Comparison of ENCODE assay signal across 8 cellular contexts in the genomic region with DNA sequence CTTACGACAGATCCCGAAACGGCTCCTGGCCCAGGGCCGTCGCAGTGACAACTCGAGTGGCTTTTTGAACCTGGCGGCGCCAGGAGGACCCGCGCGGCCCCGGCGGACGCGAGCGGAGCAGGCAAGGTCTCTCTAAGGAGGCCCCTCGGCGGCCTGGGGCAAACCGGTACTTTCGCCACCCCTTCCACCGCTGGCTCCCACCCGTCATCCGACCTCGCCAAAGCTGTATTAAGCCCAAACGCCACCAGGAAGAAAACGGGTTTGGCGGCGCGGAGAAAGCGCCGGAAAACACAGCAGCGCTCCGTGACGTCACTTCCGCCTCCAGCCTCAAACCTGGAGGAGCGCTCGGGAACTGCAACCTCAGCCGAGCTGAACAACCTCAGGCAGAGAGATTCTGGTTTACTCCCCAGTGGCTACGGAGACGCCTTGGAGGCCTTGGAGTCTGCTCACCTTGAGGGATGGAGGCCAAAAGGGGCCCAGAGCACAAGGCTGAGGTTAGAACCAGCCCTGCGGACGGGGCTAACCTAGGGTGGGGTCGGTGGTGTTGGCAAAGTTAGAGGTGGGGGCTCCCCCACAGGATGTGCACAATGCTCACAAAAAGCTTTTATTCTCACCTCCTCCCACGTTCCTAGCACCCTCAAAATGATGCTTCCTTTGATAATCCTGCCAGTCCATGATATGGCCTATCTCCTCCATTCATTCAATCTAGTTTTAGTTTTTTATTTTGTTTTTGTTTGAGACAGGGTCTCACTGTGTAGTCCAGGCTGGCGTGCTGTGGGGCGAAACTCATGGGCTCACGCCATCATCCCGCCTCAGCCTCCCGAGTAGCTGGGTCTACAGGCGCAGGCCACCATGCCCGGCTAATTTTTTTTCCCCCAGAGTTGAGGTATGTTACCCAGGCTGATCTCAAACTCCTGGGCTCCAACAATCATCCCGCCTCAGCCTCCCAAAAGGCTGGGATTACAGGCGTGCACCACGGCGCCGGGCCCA. TPM values are rescaled to one million over a fixed set of nuclear protein-coding genes. Genes with fewer than 3 reads are reported as not detected.
A peak's percentile ranks its signal among the peaks of the same experiment; 100 is the strongest.
DNase-seq lines count a peak whose midpoint lies in the region; ATAC-seq and TF ChIP-seq lines count a peak whose summit lies in the region.

A gene (minus strand): TSS at position 295 of the 990 bp plus-strand sequence. CDS start 15,484 bp downstream, outside the sequence.

- DNase-seq in Kasumi-1 (lab: John Stamatoyannopoulos, UW) (peak; percentile 91 to 94), RKO (ENCODE audit: low spot score) (peak; percentile 95), fibroblast of mammary gland (ENCODE audit: low read depth) (peak; percentile 91)
- DNase-seq in activated T-helper 1 cell treated with anti-CD3 and anti-CD28 coated beads, Interleukin-12 subunit alpha, Interleukin-12 subunit beta, Interleukin-2, Interleukin-4 antibody, amounts not matched to agents 30 ng/mL and 10 ng/mL and 1 ng/mL, durations not matched to agents 14 hours and 24 hours and 36 hours (ENCODE audit: low spot score), result peak; percentile 88
- peak; percentile 86 to 96 (median 92) for DNase-seq in naive thymus-derived CD8-positive, alpha-beta T cell
- peak; percentile 84 to 94 (median 89) for DNase-seq in stimulated activated naive CD4-positive, alpha-beta T cell (lab: John Stamatoyannopoulos, UW)

- peaks cover 29% of the 10 kb centered on the region for H3K4me1 Mint-ChIP-seq in activated T-helper 1 cell treated with anti-CD3 and anti-CD28 coated beads, Interleukin-12 subunit alpha, Interleukin-12 subunit beta, Interleukin-2, Interleukin-4 antibody, amounts not matched to agents 30 ng/mL and 10 ng/mL and 1 ng/mL, durations not matched to agents 14 hours and 24 hours and 36 hours (ENCODE audit: low read depth)
- H3K4me1 Mint-ChIP-seq in naive thymus-derived CD8-positive, alpha-beta T cell, result peaks cover 19 to 51% (median 51%) of the 10 kb centered on the region in 4 donors

- H3K79me2 ChIP-seq in DOHH2 (ENCODE audit: control insufficient read depth, low read length), result peaks cover 25% of the 10 kb centered on the region

- H3K4me3 ChIP-seq in DOHH2 (ENCODE audit: low read length) (peak within 1 kb of the TSS; percentile 97), fibroblast of mammary gland (ENCODE audit: control insufficient read depth, low read depth, low read length) (peak within 1 kb of the TSS; percentile 87)

- H3K9me2 ChIP-seq in DOHH2 (replicated peaks; ENCODE audit: control insufficient read depth, low read length), result no peaks in the 10 kb centered on the region

- intact Hi-C loops in activated T-helper 1 cell treated with anti-CD3 and anti-CD28 coated beads, Interleukin-12 subunit alpha, Interleukin-12 subunit beta, Interleukin-2, Interleukin-4 antibody, amounts not matched to agents 30 ng/mL and 10 ng/mL and 1 ng/mL, durations not matched to agents 14 hours and 24 hours and 36 hours (cut with micrococcal nuclease), result loop anchor here (1.0 to 2.0 kb wide), 9 partner anchors 103 to 361 kb away; a partner anchor contains a TSS

- H3K27me3 ChIP-seq in DOHH2 (ENCODE audit: control insufficient read depth, low read length), result no peaks in the 10 kb centered on the region

- ATAC-seq in GM21825 (IDR thresholded peaks at IDR 0.05; ENCODE audit: unreplicated experiment), result peak; percentile 85
- peak; percentile 89 for ATAC-seq in naive thymus-derived CD8-positive, alpha-beta T cell

- H3K27ac Mint-ChIP-seq in activated T-helper 1 cell treated with anti-CD3 and anti-CD28 coated beads, Interleukin-12 subunit alpha, Interleukin-12 subunit beta, Interleukin-2, Interleukin-4 antibody, amounts not matched to agents 30 ng/mL and 10 ng/mL and 1 ng/mL, durations not matched to agents 14 hours and 24 hours and 36 hours, result peak within 1 kb of the TSS; percentile 97
- H3K27ac Mint-ChIP-seq in naive thymus-derived CD8-positive, alpha-beta T cell, result peak within 1 kb of the TSS; percentile 97 to 100 (median 98)

- peaks cover 42% of the 10 kb centered on the region for H3K36me3 ChIP-seq in DOHH2 (ENCODE audit: control insufficient read depth, low read length)

- TF ChIP-seq CTCF in DOHH2 (IDR thresholded peaks at IDR 0.05; ENCODE audit: low read depth, low read length, poor library complexity, severe bottlenecking) (peak; percentile 36), fibroblast of mammary gland (conservative IDR thresholded peaks at IDR 0.05; ENCODE audit: control insufficient read depth, insufficient read depth, low read depth, low read length) (peak; percentile 60)

- H3K27me3 Mint-ChIP-seq in activated T-helper 1 cell treated with anti-CD3 and anti-CD28 coated beads, Interleukin-12 subunit alpha, Interleukin-12 subunit beta, Interleukin-2, Interleukin-4 antibody, amounts not matched to agents 30 ng/mL and 10 ng/mL and 1 ng/mL, durations not matched to agents 14 hours and 24 hours and 36 hours (ENCODE audit: insufficient read depth), result no peaks in the 10 kb centered on the region
- H3K27me3 Mint-ChIP-seq in naive thymus-derived CD8-positive, alpha-beta T cell, result no peaks in the 10 kb centered on the region

- H3K9me3 Mint-ChIP-seq in activated T-helper 1 cell treated with anti-CD3 and anti-CD28 coated beads, Interleukin-12 subunit alpha, Interleukin-12 subunit beta, Interleukin-2, Interleukin-4 antibody, amounts not matched to agents 30 ng/mL and 10 ng/mL and 1 ng/mL, durations not matched to agents 14 hours and 24 hours and 36 hours, result peaks cover 17% of the 10 kb centered on the region
- peaks cover 0 to 13% (median 8%) of the 10 kb centered on the region in 9 donors for H3K9me3 Mint-ChIP-seq in naive thymus-derived CD8-positive, alpha-beta T cell

- H3K4me3 Mint-ChIP-seq in activated T-helper 1 cell treated with anti-CD3 and anti-CD28 coated beads, Interleukin-12 subunit alpha, Interleukin-12 subunit beta, Interleukin-2, Interleukin-4 antibody, amounts not matched to agents 30 ng/mL and 10 ng/mL and 1 ng/mL, durations not matched to agents 14 hours and 24 hours and 36 hours, result peak within 1 kb of the TSS; percentile 94
- peak within 1 kb of the TSS; percentile 91 to 98 (median 96) for H3K4me3 Mint-ChIP-seq in naive thymus-derived CD8-positive, alpha-beta T cell

- peak within 1 kb of the TSS; percentile 54 for H3K27ac ChIP-seq in DOHH2 (ENCODE audit: low read depth, low read length)

- H4K20me1 ChIP-seq in DOHH2 (ENCODE audit: control insufficient read depth, insufficient read depth, low read depth, low read length), result 0 out of 2 replicates have a peak, but pooled peaks cover 2% of the 10 kb centered on the region

- peaks cover 19% of the 10 kb centered on the region for H3K4me1 ChIP-seq in DOHH2 (ENCODE audit: control insufficient read depth, low read length)

- POLR2A ChIA-PET in naive thymus-derived CD8-positive, alpha-beta T cell (lab: Charles Lee), result interaction anchor here (0.6 to 1.9 kb wide), 14 partner anchors 9 to 604 kb away, joined by 3 to 12 read pairs (median 4); a partner anchor contains a TSS

- H3K36me3 Mint-ChIP-seq in activated T-helper 1 cell treated with anti-CD3 and anti-CD28 coated beads, Interleukin-12 subunit alpha, Interleukin-12 subunit beta, Interleukin-2, Interleukin-4 antibody, amounts not matched to agents 30 ng/mL and 10 ng/mL and 1 ng/mL, durations not matched to agents 14 hours and 24 hours and 36 hours (ENCODE audit: low read depth), result peaks cover 28% of the 10 kb centered on the region
- H3K36me3 Mint-ChIP-seq in naive thymus-derived CD8-positive, alpha-beta T cell, result peaks cover 16 to 47% (median 38%) of the 10 kb centered on the region in 3 donors

- H3F3A ChIP-seq in DOHH2 (ENCODE audit: control insufficient read depth, insufficient read depth), result no peaks in the 10 kb centered on the region

- H3K9me3 ChIP-seq in DOHH2 (ENCODE audit: control insufficient read depth, insufficient read depth, low read length), result no peaks in the 10 kb centered on the region

- H3K4me2 ChIP-seq in DOHH2 (ENCODE audit: low read length), result peak within 1 kb of the TSS; percentile 89

RNA-seq across cellular contexts. Expression of the gene that starts here (rescaled TPM):
- total RNA-seq in activated T-helper 1 cell treated with anti-CD3 and anti-CD28 coated beads, Interleukin-12 subunit alpha, Interleukin-12 subunit beta, Interleukin-2, Interleukin-4 antibody, amounts not matched to agents 30 ng/mL and 10 ng/mL and 1 ng/mL, durations not matched to agents 14 hours and 24 hours and 36 hours, result 25.3 and 28.2 TPM in 2 replicates
- total RNA-seq in naive thymus-derived CD8-positive, alpha-beta T cell, result 100 to 1,000 TPM; 140 to 147 TPM
- polyA plus RNA-seq in naive thymus-derived CD8-positive, alpha-beta T cell, result 10 to 100 TPM; 15.5 to 18.8 (median 17.7) TPM

Comparison
In these comparisons a context has a peak if more than half of its experiments do, and no peak if none do; other contexts are left out.
1. Peak in every context shown above with its lines: DNase-seq, ATAC-seq, H3K4me3 ChIP-seq and H3K27ac ChIP-seq.